ENCODE assay signal across 12 cellular contexts in genomic region chr6:43274127-43274915, GRCh38. TPM values are rescaled to one million over a fixed set of nuclear protein-coding genes. Genes with fewer than 3 reads are reported as not detected.
DNase-seq lines count a peak whose midpoint lies in the region; ATAC-seq and TF ChIP-seq lines count a peak whose summit lies in the region.
"Had no signal": no experiment of that assay in that cellular context is flagged by ENCODE, and none has a peak within 500 bp of the region (broad histone marks: within the 10 kb centered on the region; RNA-seq: fewer than 3 reads in every experiment).

No MANE protein-coding gene starts in this region.

- peak overlapping the region; percentile 88 for H3K4me2 ChIP-seq in neural progenitor cell
- no peak overlapping the region for H3K4me2 ChIP-seq in MM.1S (ENCODE audit: low read depth, low read length)

- no peak overlapping the region for H3K27ac ChIP-seq in CD8-positive, alpha-beta memory T cell (ENCODE audit: low read depth, low read length)
- no peak overlapping the region for H3K27ac ChIP-seq in HUES6 (ENCODE audit: low read depth, low read length)
- no peak overlapping the region for H3K27ac ChIP-seq in neural progenitor cell
- no peak overlapping the region for H3K27ac ChIP-seq in body of pancreas
- H3K27ac ChIP-seq in MM.1S (ENCODE audit: low read length): no peak overlapping the region
- H3K27ac ChIP-seq: heart right ventricle had no signal

- H3K36me3 ChIP-seq in CD8-positive, alpha-beta memory T cell (ENCODE audit: insufficient read depth, low read length): no peaks in the 10 kb centered on the region
- no peaks in the 10 kb centered on the region for H3K36me3 ChIP-seq in HUES6 (ENCODE audit: control insufficient read depth, insufficient read depth, low read length)
- H3K36me3 ChIP-seq in neural progenitor cell: no peaks in the 10 kb centered on the region
- no peaks in the 10 kb centered on the region for H3K36me3 ChIP-seq in body of pancreas (replicated peaks in 1 of 2; ENCODE audit: insufficient read depth in 1 of 2, low read depth in 2 of 2)
- H3K36me3 ChIP-seq in MM.1S (replicated peaks; ENCODE audit: insufficient read depth, low read length): no peaks in the 10 kb centered on the region
- H3K36me3 ChIP-seq: heart right ventricle had no signal

- peaks cover 18% of the 10 kb centered on the region for H3K27me3 ChIP-seq in CD8-positive, alpha-beta memory T cell (ENCODE audit: insufficient read depth, low read length, poor library complexity, severe bottlenecking)
- H3K27me3 ChIP-seq in HUES6 (ENCODE audit: control insufficient read depth, insufficient read depth, low read length) (peaks cover 80% of the 10 kb centered on the region), neural progenitor cell (peaks cover 54% of the 10 kb centered on the region), body of pancreas (no peaks in the 10 kb centered on the region), MM.1S (replicated peaks; ENCODE audit: insufficient read depth, low read length) (peaks cover 30% of the 10 kb centered on the region)

- no peak overlapping the region for H3K9ac ChIP-seq in HUES6 (ENCODE audit: low read length)
- H3K9ac ChIP-seq in neural progenitor cell: no peak overlapping the region
- no peak overlapping the region for H3K9ac ChIP-seq in MM.1S (ENCODE audit: low read length)

- peaks cover 22 to 45% of the 10 kb centered on the region in 2 donors for H3K27me3 Mint-ChIP-seq in CD8-positive, alpha-beta memory T cell
- H3K27me3 Mint-ChIP-seq in neural progenitor cell (ENCODE audit: insufficient read depth, low read depth): peaks cover 34% of the 10 kb centered on the region

- H3K9me2 ChIP-seq in MM.1S (replicated peaks; ENCODE audit: insufficient read depth, low read length): no peaks in the 10 kb centered on the region

- POLR2A ChIA-PET in CD8-positive, alpha-beta memory T cell (lab: Charles Lee): no interaction called here

- peaks cover 11% of the 10 kb centered on the region for H3K4me1 ChIP-seq in CD8-positive, alpha-beta memory T cell (ENCODE audit: insufficient read depth, low read length)
- H3K4me1 ChIP-seq in HUES6 (ENCODE audit: control insufficient read depth, insufficient read depth, low read length): peaks cover 51% of the 10 kb centered on the region
- H3K4me1 ChIP-seq in neural progenitor cell: peaks cover 41% of the 10 kb centered on the region
- peaks cover 22% of the 10 kb centered on the region for H3K4me1 ChIP-seq in body of pancreas
- H3K4me1 ChIP-seq in MM.1S (ENCODE audit: low read length): no peaks in the 10 kb centered on the region

- no peak for TF ChIP-seq CTCF in neural progenitor cell (IDR thresholded peaks at IDR 0.05)
- no peak for TF ChIP-seq CTCF in body of pancreas (IDR thresholded peaks at IDR 0.05)
- no peak for TF ChIP-seq CTCF in MM.1S (IDR thresholded peaks at IDR 0.05; ENCODE audit: low read length)

- ATAC-seq in esophagus mucosa: peak; percentile 5
- ATAC-seq in body of pancreas: no peak
- ATAC-seq: Panc1 had no signal

- peak overlapping the region; percentile 33 to 84 (median 77) for H3K4me3 Mint-ChIP-seq in CD8-positive, alpha-beta memory T cell
- H3K4me3 Mint-ChIP-seq in neural progenitor cell: peak overlapping the region; percentile 82

- H3K9me3 ChIP-seq in CD8-positive, alpha-beta memory T cell (ENCODE audit: low read length): no peaks in the 10 kb centered on the region
- no peaks in the 10 kb centered on the region for H3K9me3 ChIP-seq in HUES6 (ENCODE audit: control insufficient read depth, insufficient read depth, low read depth, low read length)
- no peaks in the 10 kb centered on the region for H3K9me3 ChIP-seq in neural progenitor cell (ENCODE audit: low read depth)
- H3K9me3 ChIP-seq in body of pancreas: no peaks in the 10 kb centered on the region
- no peaks in the 10 kb centered on the region for H3K9me3 ChIP-seq in MM.1S (replicated peaks; ENCODE audit: insufficient read depth, low read length)
- H3K9me3 ChIP-seq: heart right ventricle had no signal

- H3K36me3 Mint-ChIP-seq in CD8-positive, alpha-beta memory T cell: no peaks in the 10 kb centered on the region
- H3K36me3 Mint-ChIP-seq in neural progenitor cell: peaks cover 2% of the 10 kb centered on the region

- no peaks in the 10 kb centered on the region for H3K9me3 Mint-ChIP-seq in CD8-positive, alpha-beta memory T cell
- no peaks in the 10 kb centered on the region for H3K9me3 Mint-ChIP-seq in neural progenitor cell

- 84% methylated on average over 8 to 10 of the region's 10 CpGs for WGBS in body of pancreas, 2 donors

- H3F3A ChIP-seq in neural progenitor cell (ENCODE audit: low read depth) (peaks cover 36% of the 10 kb centered on the region), MM.1S (ENCODE audit: insufficient read depth, low read length) (no peaks in the 10 kb centered on the region)

- DNase-seq in CD8-positive, alpha-beta memory T cell: no peak
- DNase-seq in neural progenitor cell (ENCODE audit: low spot score): no peak
- no peak for DNase-seq in body of pancreas
- DNase-seq in MM.1S: no peak
- DNase-seq in NCI-H69 (lab: John Stamatoyannopoulos, UW): no peak
- DNase-seq: heart right ventricle, mesenchymal stem cell, NCI-H446 treated with DMSO at 0.1 percent for 48 hours had no signal

- H3K79me2 ChIP-seq in neural progenitor cell (ENCODE audit: low read depth): no peaks in the 10 kb centered on the region
- H3K79me2 ChIP-seq in MM.1S (ENCODE audit: low read length): no peaks in the 10 kb centered on the region

- peaks cover 7 to 19% (median 10%) of the 10 kb centered on the region in 3 donors for H3K4me1 Mint-ChIP-seq in CD8-positive, alpha-beta memory T cell
- H3K4me1 Mint-ChIP-seq in neural progenitor cell: peaks cover 44% of the 10 kb centered on the region

- H2AFZ ChIP-seq in neural progenitor cell (replicated peaks) (peak overlapping the region; percentile 90), MM.1S (ENCODE audit: low read length) (no peak overlapping the region)

- no peak overlapping the region for H3K4me3 ChIP-seq in CD8-positive, alpha-beta memory T cell (ENCODE audit: low read length)
- H3K4me3 ChIP-seq in HUES6 (ENCODE audit: low read depth, low read length) (peak overlapping the region; percentile 58), neural progenitor cell (peak overlapping the region; percentile 69), body of pancreas (no peak overlapping the region), MM.1S (ENCODE audit: low read length) (no peak overlapping the region)

- no peak for TF ChIP-seq POLR2A in body of pancreas (IDR thresholded peaks at IDR 0.05)

- CTCF ChIA-PET in CD8-positive, alpha-beta memory T cell (lab: Charles Lee): no interaction called here

- peak overlapping the region in 3 of 8 donors; percentile 47 to 81 (median 70) for H3K27ac Mint-ChIP-seq in CD8-positive, alpha-beta memory T cell
- H3K27ac Mint-ChIP-seq in neural progenitor cell: no peak overlapping the region

- H4K20me1 ChIP-seq in neural progenitor cell (ENCODE audit: low read depth) (no peaks in the 10 kb centered on the region), MM.1S (ENCODE audit: insufficient read depth, low read length) (no peaks in the 10 kb centered on the region)

- intact Hi-C loops in body of pancreas (cut with DNase I): no loop called here

RNA-seq across cellular contexts. Expression of gene SLC22A7, which starts 23.7 kb away (rescaled TPM):
- not detected for total RNA-seq in CD8-positive, alpha-beta memory T cell
- polyA plus RNA-seq in CD8-positive, alpha-beta memory T cell: not detected
- total RNA-seq in esophagus mucosa (not detected), neural progenitor cell (ENCODE audit: low replicate concordance) (not detected in 2 replicates), body of pancreas (not detected)
- total RNA-seq: T-helper 1 cell treated with Interleukin-12 subunit alpha and Interleukin-12 subunit beta and Interleukin-4 antibody, amounts not matched to agents 30 ng/mL and 1 ng/mL, for 36 hours had no signal

RNA-seq across cellular contexts. Expression of gene TTBK1, which starts 31.0 kb away (rescaled TPM):
- 1 to 10 TPM; 1.1 to 1.2 TPM for total RNA-seq in CD8-positive, alpha-beta memory T cell
- not detected for polyA plus RNA-seq in CD8-positive, alpha-beta memory T cell
- total RNA-seq in esophagus mucosa (not detected), neural progenitor cell (ENCODE audit: low replicate concordance) (1.7 and 3.2 TPM in 2 replicates), body of pancreas (under 1 TPM; 0.26 to 0.33 TPM)

RNA-seq across cellular contexts. Expression of gene CRIP3, which starts 34.3 kb away (rescaled TPM):
- total RNA-seq in CD8-positive, alpha-beta memory T cell: under 1 TPM in 1 of 2 experiments, not detected in 1; 0.63 TPM
- not detected for polyA plus RNA-seq in CD8-positive, alpha-beta memory T cell
- 0.28 TPM for total RNA-seq in esophagus mucosa
- 21.3 and 35.4 TPM in 2 replicates for total RNA-seq in neural progenitor cell (ENCODE audit: low replicate concordance)
- not detected for total RNA-seq in body of pancreas
- total RNA-seq: T-helper 1 cell treated with Interleukin-12 subunit alpha and Interleukin-12 subunit beta and Interleukin-4 antibody, amounts not matched to agents 30 ng/mL and 1 ng/mL, for 36 hours had no signal

RNA-seq across cellular contexts. Expression of gene DNPH1, which starts 45.0 kb away (rescaled TPM):
- total RNA-seq in CD8-positive, alpha-beta memory T cell: 10 to 100 TPM; 68.2 to 68.3 TPM
- polyA plus RNA-seq in CD8-positive, alpha-beta memory T cell: 80.0 TPM
- total RNA-seq in esophagus mucosa (40.2 TPM), neural progenitor cell (ENCODE audit: low replicate concordance) (25.2 and 113 TPM in 2 replicates), body of pancreas (100 to 1,000 TPM in 1 of 2 donors, 10 to 100 TPM in 1; 94.2 to 119 TPM)

Comparison
In these comparisons a context has a peak if more than half of its experiments do, and no peak if none do; other contexts are left out.
1. H3K4me3 ChIP-seq: peak in HUES6 (single experiment) and neural progenitor cell (single experiment); none in CD8-positive, alpha-beta memory T cell (single experiment), body of pancreas (0 of 2) and MM.1S (single experiment).
2. RNA of gene CRIP3, which starts 34.3 kb away (total RNA-seq): 21.3 to 35.4 TPM in neural progenitor cell; 0.63 TPM in CD8-positive, alpha-beta memory T cell, 0.28 TPM in esophagus mucosa (single experiment) and not detected in body of pancreas; every median in the first group is over 10 times any median in the second.